ENCODE assay signal across 6 cellular contexts in genomic region chr15:40354408-40355171, GRCh38. TPM values are rescaled to one million over a fixed set of nuclear protein-coding genes. Genes with fewer than 3 reads are reported as not detected.
DNase-seq lines count a peak whose midpoint lies in the region; ATAC-seq and TF ChIP-seq lines count a peak whose summit lies in the region.

No MANE protein-coding gene starts in this region.

- TF ChIP-seq CTCF in heart right ventricle (IDR thresholded peaks at IDR 0.05) = peak in 8 of 9 donors; percentile 21 to 57 (median 40)

- ATAC-seq in heart right ventricle = peak in 4 of 8 donors; percentile 8 to 45 (median 34)
- no peak for ATAC-seq in HG02759 (IDR thresholded peaks at IDR 0.05; ENCODE audit: unreplicated experiment)
- ATAC-seq in HG03378 (IDR thresholded peaks at IDR 0.05; ENCODE audit: unreplicated experiment) = no peak

- H3K4me3 ChIP-seq in heart right ventricle = no peak overlapping the region

- H3K4me1 ChIP-seq in heart right ventricle = peaks cover 4 to 29% (median 17%) of the 10 kb centered on the region in 9 donors

- intact Hi-C loops in heart right ventricle (cut with DNase I) = no loop called here

- 39 to 43% methylated on average over 9 of the region's 9 CpGs for WGBS in heart right ventricle, 2 donors

- H3K27ac ChIP-seq in heart right ventricle = no peak overlapping the region

- H3K27me3 ChIP-seq in heart right ventricle = peaks cover 0 to 4% (median 0%) of the 10 kb centered on the region in 7 donors

- DNase-seq in DMS114 treated with DMSO at 0.1 percent for 48 hours (lab: John Stamatoyannopoulos, UW; ENCODE audit: unreplicated experiment) (peak; percentile 17), NCI-H69 (lab: John Stamatoyannopoulos, UW) (peak; percentile 97), heart right ventricle (no peak), NCI-H187 treated with DMSO at 0.1 percent for 48 hours (lab: John Stamatoyannopoulos, UW) (no peak)

- no peaks in the 10 kb centered on the region for H3K36me3 ChIP-seq in heart right ventricle

- H3K9me3 ChIP-seq in heart right ventricle = no peaks in the 10 kb centered on the region

RNA-seq across cellular contexts. Expression of gene DISP2, which starts 3.4 kb away (rescaled TPM):
- total RNA-seq in heart right ventricle = 1 to 10 TPM in 2 of 10 donors, under 1 TPM in 8; 0.08 to 1.3 (median 0.71) TPM
- 1 to 10 TPM in 1 of 2 donors, under 1 TPM in 1; 0.16 to 2.7 TPM for polyA plus RNA-seq in heart right ventricle

RNA-seq across cellular contexts. Expression of gene PHGR1, which starts 3.8 kb away (rescaled TPM):
- not detected for total RNA-seq in heart right ventricle
- not detected for polyA plus RNA-seq in heart right ventricle

RNA-seq across cellular contexts. Expression of gene CCDC9B, which starts 13.9 kb away (rescaled TPM):
- 100 to 1,000 TPM; 113 to 190 (median 151) TPM for total RNA-seq in heart right ventricle
- 10 to 100 TPM; 13.0 to 97.4 TPM for polyA plus RNA-seq in heart right ventricle

RNA-seq across cellular contexts. Expression of gene KNSTRN, which starts 27.9 kb away (rescaled TPM):
- 10 to 100 TPM in 3 of 10 donors, 1 to 10 TPM in 7; 5.3 to 16.0 (median 8.3) TPM for total RNA-seq in heart right ventricle
- polyA plus RNA-seq in heart right ventricle = 10 to 100 TPM in 1 of 2 donors, 1 to 10 TPM in 1; 8.2 to 13.1 TPM

RNA-seq across cellular contexts. Expression of gene INAFM2, which starts 31.1 kb away (rescaled TPM):
- 10 to 100 TPM; 32.5 to 63.9 (median 40.9) TPM for total RNA-seq in heart right ventricle
- 10 to 100 TPM; 19.8 to 56.1 TPM for polyA plus RNA-seq in heart right ventricle

Comparison
In these comparisons a context has a peak if more than half of its experiments do, and no peak if none do; other contexts are left out.
1. DNase-seq: peak in DMS114 treated with DMSO at 0.1 percent for 48 hours (single experiment) and NCI-H69 (single experiment); none in heart right ventricle (0 of 2) and NCI-H187 treated with DMSO at 0.1 percent for 48 hours (single experiment).